Comparison of ENCODE assay signal across 12 cellular contexts in genomic region chr1:95095833-95096217, GRCh38. TPM values are rescaled to one million over a fixed set of nuclear protein-coding genes. Genes with fewer than 3 reads are reported as not detected.
DNase-seq lines count a peak whose midpoint lies in the region; ATAC-seq and TF ChIP-seq lines count a peak whose summit lies in the region.
"Had no signal": no experiment of that assay in that cellular context is flagged by ENCODE, and none has a peak within 500 bp of the region (broad histone marks: within the 10 kb centered on the region; RNA-seq: fewer than 3 reads in every experiment).

No MANE protein-coding gene starts in this region.

- peaks cover 0 to 3% (median 0%) of the 10 kb centered on the region in 8 donors for H3K9me3 ChIP-seq in spleen
- H3K9me3 ChIP-seq: HAP-1, testis had no signal

- TF ChIP-seq CTCF in GM06990 (IDR thresholded peaks at IDR 0.05; ENCODE audit: insufficient read depth, low read length, poor library complexity, severe bottlenecking) (no peak), WTC11 (IDR thresholded peaks at IDR 0.05) (no peak), foreskin fibroblast (IDR thresholded peaks at IDR 0.05; ENCODE audit: low read depth, low read length) (no peak), spleen (IDR thresholded peaks at IDR 0.05 in 8 of 11, conservative IDR thresholded peaks at IDR 0.05 in 3 of 11) (no peak)

- POLR2A ChIA-PET in WTC11 (lab: Charles Lee): no interaction called here
- POLR2A ChIA-PET in activated CD4-positive, alpha-beta T cell treated with anti-CD3 and anti-CD28 coated beads for 36 hours (lab: Charles Lee): no interaction called here

- peak overlapping the region in 4 of 8 donors; percentile 10 to 53 (median 48) for H3K27ac ChIP-seq in spleen
- H3K27ac ChIP-seq: testis had no signal

- no peak overlapping the region for H3K4me3 Mint-ChIP-seq in WTC11
- H3K4me3 Mint-ChIP-seq in activated CD4-positive, alpha-beta T cell treated with anti-CD3 and anti-CD28 coated beads for 36 hours: no peak overlapping the region
- H3K4me3 Mint-ChIP-seq in activated T-helper 1 cell treated with anti-CD3 and anti-CD28 coated beads, Interleukin-12 subunit alpha, Interleukin-12 subunit beta, Interleukin-2, Interleukin-4 antibody, amounts not matched to agents 30 ng/mL and 10 ng/mL and 1 ng/mL, durations not matched to agents 14 hours and 24 hours and 36 hours: no peak overlapping the region

- intact Hi-C loops in activated CD4-positive, alpha-beta T cell treated with anti-CD3 and anti-CD28 coated beads for 36 hours (cut with DNase I, micrococcal nuclease): no loop called here
- intact Hi-C loops in activated T-helper 1 cell treated with anti-CD3 and anti-CD28 coated beads, Interleukin-12 subunit alpha, Interleukin-12 subunit beta, Interleukin-2, Interleukin-4 antibody, amounts not matched to agents 30 ng/mL and 10 ng/mL and 1 ng/mL, durations not matched to agents 14 hours and 24 hours and 36 hours (cut with micrococcal nuclease): no loop called here
- intact Hi-C loops in spleen (cut with DNase I; ENCODE audit: low total_unique reads): no loop called here

- no peaks in the 10 kb centered on the region for H3K36me3 Mint-ChIP-seq in WTC11
- H3K36me3 Mint-ChIP-seq in activated CD4-positive, alpha-beta T cell treated with anti-CD3 and anti-CD28 coated beads for 36 hours (ENCODE audit: low read depth): no peaks in the 10 kb centered on the region
- no peaks in the 10 kb centered on the region for H3K36me3 Mint-ChIP-seq in activated T-helper 1 cell treated with anti-CD3 and anti-CD28 coated beads, Interleukin-12 subunit alpha, Interleukin-12 subunit beta, Interleukin-2, Interleukin-4 antibody, amounts not matched to agents 30 ng/mL and 10 ng/mL and 1 ng/mL, durations not matched to agents 14 hours and 24 hours and 36 hours (ENCODE audit: low read depth)

- H3K27me3 ChIP-seq in GM06990 (replicated peaks; ENCODE audit: control insufficient read depth, insufficient read depth, low read length): no peaks in the 10 kb centered on the region
- peaks cover 0 to 6% (median 0%) of the 10 kb centered on the region in 7 donors for H3K27me3 ChIP-seq in spleen (replicated peaks in 1 of 7)
- H3K27me3 ChIP-seq: testis had no signal

- peaks cover 11% of the 10 kb centered on the region; the same call in 1 of the 2 replicates for H3K9me3 Mint-ChIP-seq in WTC11
- H3K9me3 Mint-ChIP-seq in activated CD4-positive, alpha-beta T cell treated with anti-CD3 and anti-CD28 coated beads for 36 hours (ENCODE audit: low read depth): no peaks in the 10 kb centered on the region
- H3K9me3 Mint-ChIP-seq in activated T-helper 1 cell treated with anti-CD3 and anti-CD28 coated beads, Interleukin-12 subunit alpha, Interleukin-12 subunit beta, Interleukin-2, Interleukin-4 antibody, amounts not matched to agents 30 ng/mL and 10 ng/mL and 1 ng/mL, durations not matched to agents 14 hours and 24 hours and 36 hours: no peaks in the 10 kb centered on the region

- CTCF ChIA-PET in WTC11 (lab: Charles Lee): interaction anchor here (2.0 to 2.1 kb wide), 2 partner anchors 12 to 138 kb away, joined by 5 to 6 read pairs; partner anchors contain the start of gene RWDD3
- CTCF ChIA-PET in activated CD4-positive, alpha-beta T cell treated with anti-CD3 and anti-CD28 coated beads for 36 hours (lab: Charles Lee): interaction anchor here (0.5 kb wide), 1 partner anchor 52 kb away, joined by 4 read pairs; no protein-coding TSS in a partner anchor

- peak; percentile 49 for DNase-seq in GM06990 (ENCODE audit: extremely low read depth, insufficient read length)
- DNase-seq in WTC11 (ENCODE audit: low spot score): no peak
- DNase-seq in activated CD4-positive, alpha-beta T cell treated with anti-CD3 and anti-CD28 coated beads for 36 hours: no peak
- DNase-seq in activated T-helper 1 cell treated with anti-CD3 and anti-CD28 coated beads, Interleukin-12 subunit alpha, Interleukin-12 subunit beta, Interleukin-2, Interleukin-4 antibody, amounts not matched to agents 30 ng/mL and 10 ng/mL and 1 ng/mL, durations not matched to agents 14 hours and 24 hours and 36 hours (ENCODE audit: low spot score): no peak
- no peak for DNase-seq in foreskin fibroblast
- DNase-seq in spleen: no peak
- DNase-seq: activated CD8-positive, alpha-beta memory T cell treated with anti-CD3 and anti-CD28 coated beads, Interleukin-2, amount 50 U/mL, for 4 hours; AML-193; testis had no signal

- ATAC-seq in GM19468 (IDR thresholded peaks at IDR 0.05; ENCODE audit: extremely low read depth, unreplicated experiment) (peak; percentile 88), HG03135 (IDR thresholded peaks at IDR 0.05; ENCODE audit: unreplicated experiment) (peak; percentile 90), WTC11 (no peak)
- no peak for ATAC-seq in activated CD4-positive, alpha-beta T cell treated with anti-CD3 and anti-CD28 coated beads for 36 hours

- H3K27me3 Mint-ChIP-seq in WTC11 (ENCODE audit: low read depth): no peaks in the 10 kb centered on the region
- H3K27me3 Mint-ChIP-seq in activated CD4-positive, alpha-beta T cell treated with anti-CD3 and anti-CD28 coated beads for 36 hours: peaks cover 10% of the 10 kb centered on the region
- H3K27me3 Mint-ChIP-seq in activated T-helper 1 cell treated with anti-CD3 and anti-CD28 coated beads, Interleukin-12 subunit alpha, Interleukin-12 subunit beta, Interleukin-2, Interleukin-4 antibody, amounts not matched to agents 30 ng/mL and 10 ng/mL and 1 ng/mL, durations not matched to agents 14 hours and 24 hours and 36 hours (ENCODE audit: insufficient read depth): peaks cover 3% of the 10 kb centered on the region

- peaks cover 0 to 7% (median 0%) of the 10 kb centered on the region in 6 donors for H3K4me1 ChIP-seq in spleen
- H3K4me1 ChIP-seq: testis had no signal

- H3K36me3 ChIP-seq in GM06990 (ENCODE audit: control insufficient read depth, insufficient read depth, low read length) (no peaks in the 10 kb centered on the region), spleen (no peaks in the 10 kb centered on the region)
- H3K36me3 ChIP-seq: HAP-1 had no signal

- no peaks in the 10 kb centered on the region for H3K4me1 Mint-ChIP-seq in WTC11
- no peaks in the 10 kb centered on the region for H3K4me1 Mint-ChIP-seq in activated CD4-positive, alpha-beta T cell treated with anti-CD3 and anti-CD28 coated beads for 36 hours
- no peaks in the 10 kb centered on the region for H3K4me1 Mint-ChIP-seq in activated T-helper 1 cell treated with anti-CD3 and anti-CD28 coated beads, Interleukin-12 subunit alpha, Interleukin-12 subunit beta, Interleukin-2, Interleukin-4 antibody, amounts not matched to agents 30 ng/mL and 10 ng/mL and 1 ng/mL, durations not matched to agents 14 hours and 24 hours and 36 hours (ENCODE audit: low read depth)

- no peak for TF ChIP-seq POLR2A in spleen (IDR thresholded peaks at IDR 0.05)

- 38 to 69% (median 57%) methylated on average over 2 of the region's 2 CpGs for WGBS in spleen, 5 donors

- H3K4me3 ChIP-seq in GM06990 (replicated peaks; ENCODE audit: low read depth, low read length) (no peak overlapping the region), foreskin fibroblast (ENCODE audit: low read depth in 1 of 2, low read length in 2 of 2) (no peak overlapping the region), spleen (no peak overlapping the region)
- H3K4me3 ChIP-seq: HAP-1, testis had no signal

- no peak overlapping the region for H3K27ac Mint-ChIP-seq in WTC11
- no peak overlapping the region for H3K27ac Mint-ChIP-seq in activated CD4-positive, alpha-beta T cell treated with anti-CD3 and anti-CD28 coated beads for 36 hours
- no peak overlapping the region for H3K27ac Mint-ChIP-seq in activated T-helper 1 cell treated with anti-CD3 and anti-CD28 coated beads, Interleukin-12 subunit alpha, Interleukin-12 subunit beta, Interleukin-2, Interleukin-4 antibody, amounts not matched to agents 30 ng/mL and 10 ng/mL and 1 ng/mL, durations not matched to agents 14 hours and 24 hours and 36 hours

TF ChIP-seq in WTC11, 78 proteins besides CTCF, POLR2A, EP300 and RAD21 (continues in another document):
- no peak for TF ChIP-seq PREB (CRISPR knock-in tag; IDR thresholded peaks at IDR 0.05; ENCODE audit: borderline replicate concordance)
- TF ChIP-seq ATF3 (CRISPR knock-in tag; conservative IDR thresholded peaks at IDR 0.05): no peak
- no peak for TF ChIP-seq FOXP1 (CRISPR knock-in tag; IDR thresholded peaks at IDR 0.05; ENCODE audit: borderline replicate concordance)
- no peak for TF ChIP-seq ATF1 (CRISPR knock-in tag; IDR thresholded peaks at IDR 0.05)

RNA-seq across cellular contexts. Expression of gene TLCD4, which starts 21.3 kb away (rescaled TPM):
- 2.0 to 4.7 TPM (median 3.5 TPM) in 3 replicates for total RNA-seq in WTC11 (2021)
- total RNA-seq in activated CD4-positive, alpha-beta T cell treated with anti-CD3 and anti-CD28 coated beads for 36 hours: under 1 TPM; 0.19 to 0.25 TPM
- total RNA-seq in activated T-helper 1 cell treated with anti-CD3 and anti-CD28 coated beads, Interleukin-12 subunit alpha, Interleukin-12 subunit beta, Interleukin-2, Interleukin-4 antibody, amounts not matched to agents 30 ng/mL and 10 ng/mL and 1 ng/mL, durations not matched to agents 14 hours and 24 hours and 36 hours: 0.02 TPM in 1 of 2 replicates, not detected in the other
- total RNA-seq in spleen: 10 to 100 TPM in 1 of 7 donors, 1 to 10 TPM in 3, under 1 TPM in 3; 0.63 to 12.5 (median 1.7) TPM
- polyA plus RNA-seq in spleen: under 1 TPM; 0.11 to 0.26 (median 0.21) TPM

RNA-seq across cellular contexts. Expression of gene ALG14, which starts 23.1 kb away (rescaled TPM):
- total RNA-seq in WTC11 (2021) (0.94 to 2.3 TPM (median 1.4 TPM) in 3 replicates), spleen (1 to 10 TPM in 6 of 7 donors, under 1 TPM in 1; 0.97 to 6.0 (median 2.6) TPM)
- total RNA-seq in activated CD4-positive, alpha-beta T cell treated with anti-CD3 and anti-CD28 coated beads for 36 hours: 1 to 10 TPM; 5.3 to 7.3 TPM
- total RNA-seq in activated T-helper 1 cell treated with anti-CD3 and anti-CD28 coated beads, Interleukin-12 subunit alpha, Interleukin-12 subunit beta, Interleukin-2, Interleukin-4 antibody, amounts not matched to agents 30 ng/mL and 10 ng/mL and 1 ng/mL, durations not matched to agents 14 hours and 24 hours and 36 hours: 1.9 and 2.4 TPM in 2 replicates
- 1 to 10 TPM in 1 of 3 donors, under 1 TPM in 2; 0.78 to 1.2 (median 0.85) TPM for polyA plus RNA-seq in spleen

Comparison
In these comparisons a context has a peak if more than half of its experiments do, and no peak if none do; other contexts are left out.
1. ATAC-seq: peak in GM19468 (single experiment) and HG03135 (single experiment); none in WTC11 (single experiment) and activated CD4-positive, alpha-beta T cell treated with anti-CD3 and anti-CD28 coated beads for 36 hours (single experiment).